Comparison of ENCODE assay signal across 10 cellular contexts in the genomic region with DNA sequence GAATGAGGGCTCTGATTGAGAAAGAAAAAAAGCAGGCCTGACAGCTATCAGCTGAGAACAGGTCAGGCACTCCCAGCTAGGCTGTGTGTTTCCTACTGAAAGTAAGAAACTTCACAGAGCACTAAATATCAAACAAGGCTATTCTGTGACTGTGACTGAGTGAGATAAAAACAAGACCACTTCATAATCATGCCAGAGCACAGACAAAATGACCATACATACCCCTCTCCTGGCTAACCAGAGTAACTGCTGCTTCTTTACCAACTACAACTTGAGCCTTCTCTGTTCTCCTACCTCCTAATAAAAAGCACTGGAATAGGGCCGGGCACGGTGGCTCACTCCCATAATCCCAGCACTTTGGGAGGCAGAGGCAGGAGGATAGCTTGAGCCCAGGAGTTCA.
DNase-seq lines count a peak whose midpoint lies in the region; ATAC-seq, FAIRE-seq and TF ChIP-seq lines count a peak whose summit lies in the region.
"Had no signal": no experiment of that assay in that cellular context is flagged by ENCODE, and none has a peak within 500 bp of the region (broad histone marks: within the 10 kb centered on the region; RNA-seq: fewer than 3 reads in every experiment).

No MANE protein-coding gene starts in this region.

- H3K4me3 ChIP-seq in AG10803 (ENCODE audit: low read length), result no peak overlapping the region

- peak; percentile 70 for FAIRE-seq in GM19239 (lab: Jason Lieb, UNC)

- TF ChIP-seq CTCF in AG10803 (conservative IDR thresholded peaks at IDR 0.05; ENCODE audit: low read length), result peak; percentile 30

- ATAC-seq in GM18498 (IDR thresholded peaks at IDR 0.05; ENCODE audit: unreplicated experiment), result no peak
- ATAC-seq in HG02870 (IDR thresholded peaks at IDR 0.05; ENCODE audit: unreplicated experiment), result no peak

- DNase-seq in AG10803 (ENCODE audit: low read depth) (peak; percentile 28), GM19239 (ENCODE audit: insufficient read length, low spot score) (no peak), SW480 (ENCODE audit: low spot score) (peak; percentile 47), glomerular visceral epithelial cell (ENCODE audit: extremely low spot score) (peak; percentile 33), D341Med (ENCODE audit: low spot score) (no peak)
- no peak for DNase-seq in stimulated activated CD4-positive, alpha-beta T cell treated with anti-CD3 and anti-CD28 coated beads, Interleukin-4, amount 100 ng/mL, for 1 hour
- DNase-seq: activated T-cell treated with anti-CD3 and anti-CD28 coated beads, Interleukin-2, amount 50 U/mL, for 24 hours; retina had no signal

Comparison
In these comparisons a context has a peak if more than half of its experiments do, and no peak if none do; other contexts are left out.
1. DNase-seq: peak in AG10803 (single experiment), SW480 (single experiment) and glomerular visceral epithelial cell (single experiment); none in GM19239 (single experiment), D341Med (single experiment) and stimulated activated CD4-positive, alpha-beta T cell treated with anti-CD3 and anti-CD28 coated beads, Interleukin-4, amount 100 ng/mL, for 1 hour (single experiment).